8 cellular contexts compared by ENCODE assay signal in the genomic region with DNA sequence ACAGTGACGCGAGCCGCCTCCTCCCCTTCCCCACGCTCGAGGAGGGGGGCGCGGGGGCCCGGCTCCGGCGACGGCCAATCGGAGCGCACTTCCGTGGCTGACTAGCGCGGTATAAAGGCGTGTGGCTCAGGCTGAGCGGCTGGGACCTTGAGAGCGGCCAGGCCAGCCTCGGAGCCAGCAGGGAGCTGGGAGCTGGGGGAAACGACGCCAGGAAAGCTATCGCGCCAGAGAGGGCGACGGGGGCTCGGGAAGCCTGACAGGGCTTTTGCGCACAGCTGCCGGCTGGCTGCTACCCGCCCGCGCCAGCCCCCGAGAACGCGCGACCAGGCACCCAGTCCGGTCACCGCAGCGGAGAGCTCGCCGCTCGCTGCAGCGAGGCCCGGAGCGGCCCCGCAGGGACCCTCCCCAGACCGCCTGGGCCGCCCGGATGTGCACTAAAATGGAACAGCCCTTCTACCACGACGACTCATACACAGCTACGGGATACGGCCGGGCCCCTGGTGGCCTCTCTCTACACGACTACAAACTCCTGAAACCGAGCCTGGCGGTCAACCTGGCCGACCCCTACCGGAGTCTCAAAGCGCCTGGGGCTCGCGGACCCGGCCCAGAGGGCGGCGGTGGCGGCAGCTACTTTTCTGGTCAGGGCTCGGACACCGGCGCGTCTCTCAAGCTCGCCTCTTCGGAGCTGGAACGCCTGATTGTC. TPM values are rescaled to one million over a fixed set of nuclear protein-coding genes. Genes with fewer than 3 reads are reported as not detected.
DNase-seq lines count a peak whose midpoint lies in the region; ATAC-seq and TF ChIP-seq lines count a peak whose summit lies in the region.

Gene JUNB, plus strand, starts transcription at position 142 of the 703 bp plus-strand sequence. Its CDS starts 286 bp downstream, at position 428.

- TF ChIP-seq CTCF in GM06990 (IDR thresholded peaks at IDR 0.05; ENCODE audit: insufficient read depth, low read length, poor library complexity, severe bottlenecking): peak; percentile 8

- WGBS in urinary bladder: under 1% methylated on average over 73 of the region's 73 CpGs

- no peaks in the 10 kb centered on the region for H3K4me1 ChIP-seq in urinary bladder (ENCODE audit: insufficient read depth)

- no peaks in the 10 kb centered on the region for H3K27me3 ChIP-seq in GM06990 (replicated peaks; ENCODE audit: control insufficient read depth, insufficient read depth, low read length)

- peak within 1 kb of the TSS; percentile 96 for H3K4me3 ChIP-seq in GM06990 (replicated peaks; ENCODE audit: low read depth, low read length)
- H3K4me3 ChIP-seq in urinary bladder (ENCODE audit: low read depth, low read length): peak within 1 kb of the TSS; percentile 94

- H3K36me3 ChIP-seq in GM06990 (ENCODE audit: control insufficient read depth, insufficient read depth, low read length) (no peaks in the 10 kb centered on the region), urinary bladder (ENCODE audit: insufficient read depth) (no peaks in the 10 kb centered on the region)

- DNase-seq in GM06990 (ENCODE audit: extremely low read depth, insufficient read length) (peak; percentile 97), NCI-H1930 (lab: John Stamatoyannopoulos, UW) (peak; percentile 74 to 85), anterior cingulate cortex (lab: John Stamatoyannopoulos, UW) (peak; percentile 67 to 99 (median 97)), left ventricle myocardium superior (peak; percentile 99), pulmonary artery endothelial cell (ENCODE audit: low read depth, low spot score) (peak; percentile 89)

- intact Hi-C loops in T-helper 2 cell treated with Interferon-gamma antibody and Interleukin-4, amounts not matched to agents 100 ng/mL and 5 ng/mL, for 36 hours (cut with micrococcal nuclease): loop anchor here (1.0 to 5.0 kb wide), 5 partner anchors 9 to 1354 kb away; partner anchors contain the start of genes DHPS, IER2, ODAD3 and PRKCSH
- intact Hi-C loops in left ventricle myocardium superior (cut with micrococcal nuclease): no loop called here

- ATAC-seq in HG02610 (IDR thresholded peaks at IDR 0.05; ENCODE audit: unreplicated experiment): peak; percentile 26
- peak; percentile 68 for ATAC-seq in left ventricle myocardium superior

- H3K27ac ChIP-seq in urinary bladder (ENCODE audit: low read depth): peak within 1 kb of the TSS; percentile 98

RNA-seq across cellular contexts. Expression of gene JUNB, which starts in this region (rescaled TPM):
- total RNA-seq in T-helper 2 cell treated with Interferon-gamma antibody and Interleukin-4, amounts not matched to agents 100 ng/mL and 5 ng/mL, for 36 hours: 101 and 105 TPM in 2 replicates
- total RNA-seq in left ventricle myocardium superior (24.2 TPM), pulmonary artery endothelial cell (33.4 and 41.1 TPM in 2 replicates), urinary bladder (107 TPM)
- 545 TPM for polyA plus RNA-seq in urinary bladder

Comparison
In these comparisons a context has a peak if more than half of its experiments do, and no peak if none do; other contexts are left out.
1. Peak in every context shown above with its lines: DNase-seq, ATAC-seq, H3K4me3 ChIP-seq and H3K27ac ChIP-seq.